ENCODE assay signal across 19 cellular contexts in the genomic region with DNA sequence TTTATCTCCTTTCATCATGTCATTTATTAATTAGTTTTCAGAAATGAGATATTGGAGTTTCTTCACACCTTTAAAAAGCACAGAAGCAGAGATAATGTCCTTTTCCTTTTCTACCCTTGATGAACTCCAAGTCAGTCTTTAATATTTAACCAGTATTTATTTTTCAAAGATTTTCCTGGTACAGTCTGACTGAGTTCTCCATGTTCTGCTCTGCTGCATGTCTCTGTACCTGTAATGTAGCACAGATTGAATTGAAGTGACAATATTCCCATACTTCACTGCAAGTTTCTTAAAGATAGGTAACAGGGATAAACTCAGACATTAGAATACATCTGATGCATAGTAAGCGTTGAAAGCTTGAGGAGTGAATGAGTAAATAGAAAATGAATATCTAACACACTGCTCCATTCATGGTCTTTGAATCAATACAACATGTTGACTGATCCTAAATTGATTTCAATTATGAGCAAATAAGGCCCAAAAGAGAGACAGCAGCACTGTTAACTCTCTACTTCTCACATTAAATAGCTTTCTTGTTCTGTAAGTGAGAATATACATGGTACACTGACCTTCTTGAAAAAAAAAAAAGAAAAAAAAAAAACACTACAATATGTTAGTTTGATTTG.
DNase-seq lines count a peak whose midpoint lies in the region; ATAC-seq and TF ChIP-seq lines count a peak whose summit lies in the region.
"Had no signal": no experiment of that assay in that cellular context is flagged by ENCODE, and none has a peak within 500 bp of the region (broad histone marks: within the 10 kb centered on the region; RNA-seq: fewer than 3 reads in every experiment).

No MANE protein-coding gene starts in this region.

- H3K27me3 ChIP-seq in hepatocyte, result no peaks in the 10 kb centered on the region
- H3K27me3 ChIP-seq in gastrocnemius medialis, result no peaks in the 10 kb centered on the region
- H3K27me3 ChIP-seq: Peyer's patch had no signal

- no peak for ATAC-seq in gastrocnemius medialis
- no peak for ATAC-seq in GM18520 (IDR thresholded peaks at IDR 0.05; ENCODE audit: unreplicated experiment)
- ATAC-seq: HCT116, SK-N-SH treated with all-trans-retinoic acid at 6 μM for 48 hours had no signal

- no peaks in the 10 kb centered on the region for H3K36me3 ChIP-seq in hepatocyte (replicated peaks; ENCODE audit: insufficient read depth, low read depth)
- H3K36me3 ChIP-seq in gastrocnemius medialis, result no peaks in the 10 kb centered on the region
- H3K36me3 ChIP-seq: Peyer's patch had no signal

- no peaks in the 10 kb centered on the region for H3K4me1 ChIP-seq in hepatocyte (ENCODE audit: insufficient read depth)
- no peaks in the 10 kb centered on the region for H3K4me1 ChIP-seq in gastrocnemius medialis
- H3K4me1 ChIP-seq: Peyer's patch had no signal

- H3K79me2 ChIP-seq in hepatocyte, result no peaks in the 10 kb centered on the region

- no peak overlapping the region for H3K4me3 ChIP-seq in hepatocyte
- no peak overlapping the region for H3K4me3 ChIP-seq in gastrocnemius medialis
- H3K4me3 ChIP-seq: Peyer's patch had no signal

- peak overlapping the region; percentile 18 for H3K4me2 ChIP-seq in hepatocyte

- no peaks in the 10 kb centered on the region for H3K9me2 ChIP-seq in hepatocyte (replicated peaks; ENCODE audit: insufficient read depth)

- no peak overlapping the region for H2AFZ ChIP-seq in hepatocyte

- H3K27ac ChIP-seq in hepatocyte (no peak overlapping the region), gastrocnemius medialis (no peak overlapping the region)
- H3K27ac ChIP-seq: C4-2B, Peyer's patch had no signal

- TF ChIP-seq CTCF in hepatocyte (IDR thresholded peaks at IDR 0.05; ENCODE audit: poor library complexity), result no peak
- no peak for TF ChIP-seq CTCF in gastrocnemius medialis (IDR thresholded peaks at IDR 0.05 in 4 of 5, conservative IDR thresholded peaks at IDR 0.05 in 1 of 5)

- no peaks in the 10 kb centered on the region for H3K9me3 ChIP-seq in hepatocyte (ENCODE audit: low read depth)
- H3K9me3 ChIP-seq in gastrocnemius medialis, result no peaks in the 10 kb centered on the region
- H3K9me3 ChIP-seq: Peyer's patch had no signal

- DNase-seq in NCI-H2081 (lab: John Stamatoyannopoulos, UW) (peak; percentile 13 to 45), NCI-H2081 treated with DMSO at 0.1 percent for 48 hours (lab: John Stamatoyannopoulos, UW) (no peak), DMS53 treated with DMSO at 0.1 percent for 48 hours (lab: John Stamatoyannopoulos, UW; ENCODE audit: unreplicated experiment) (peak; percentile 81), NCI-H345 (lab: John Stamatoyannopoulos, UW) (peak; percentile 60), hepatocyte (ENCODE audit: low spot score) (no peak), gastrocnemius medialis (no peak), retina (no peak)
- DNase-seq: CD8-positive, alpha-beta memory T cell; DND-41; MV-4-11; NCI-H1417 treated with DMSO at 0.1 percent for 48 hours; NCI-H2107; NCI-H2227 treated with DMSO at 0.1 percent for 48 hours; NCI-H526; Peyer's patch had no signal

- in situ Hi-C loops in gastrocnemius medialis (cut with MboI; ENCODE audit: low sequenced_read_pairs in 4 of 4), result no loop called here

- 73% methylated on average over 1 of the region's 1 CpG for WGBS in hepatocyte (ENCODE audit: low lambda C conversion rate, missing lambda C conversion rate)

- H4K20me1 ChIP-seq in hepatocyte (ENCODE audit: insufficient read depth, poor library complexity, severe bottlenecking), result no peaks in the 10 kb centered on the region

- TF ChIP-seq POLR2A in gastrocnemius medialis (IDR thresholded peaks at IDR 0.05), result no peak

- intact Hi-C loops in gastrocnemius medialis (cut with DNase I; ENCODE audit: low total_unique reads), result no loop called here

Comparison
In these comparisons a context has a peak if more than half of its experiments do, and no peak if none do; other contexts are left out.
1. DNase-seq: peak in NCI-H2081 (2 of 2), DMS53 treated with DMSO at 0.1 percent for 48 hours (single experiment) and NCI-H345 (single experiment); none in NCI-H2081 treated with DMSO at 0.1 percent for 48 hours (single experiment), hepatocyte (single experiment), gastrocnemius medialis (0 of 2) and retina (single experiment).